ENCODE assay signal across 20 cellular contexts in genomic region chr17:39217734-39218369, GRCh38. TPM values are rescaled to one million over a fixed set of nuclear protein-coding genes. Genes with fewer than 3 reads are reported as not detected.
DNase-seq lines count a peak whose midpoint lies in the region; ATAC-seq lines count a peak whose summit lies in the region.
"Had no signal": no experiment of that assay in that cellular context is flagged by ENCODE, and none has a peak within 500 bp of the region (broad histone marks: within the 10 kb centered on the region; RNA-seq: fewer than 3 reads in every experiment).

No MANE protein-coding gene starts in this region.

- DNase-seq in activated CD4-positive, alpha-beta memory T cell treated with anti-CD3 and anti-CD28 coated beads for 36 hours: no peak
- DNase-seq in activated CD4-positive, alpha-beta memory T cell treated with anti-CD3 and anti-CD28 coated beads, Interleukin-2, amount 10 ng/mL, durations not matched to agents 7 days and 5 days: no peak
- DNase-seq in stimulated activated effector memory CD8-positive, alpha-beta T cell treated with anti-CD3 and anti-CD28 coated beads, Interleukin-12 subunit alpha, Interleukin-12 subunit beta, amount 100 ng/mL, for 72 hours (ENCODE audit: low spot score in 2 of 2): no peak
- no peak for DNase-seq in stimulated activated naive B cell treated with anti-CD40 and anti-IgM and Interleukin-4, amounts not matched to agents 10 μg/mL and 1 μg/mL and 100 μg/mL, for 72 hours
- no peak for DNase-seq in NCI-H2227 (lab: John Stamatoyannopoulos, UW; ENCODE audit: unreplicated experiment)
- DNase-seq: 8988T; CD8-positive, alpha-beta T cell; GF-D8; NCI-H1105; NCI-H1694; NCI-H226; NCI-H526; Right ventricle myocardium superior had no signal

- peaks cover 2% of the 10 kb centered on the region for H3K4me1 Mint-ChIP-seq in activated CD4-positive, alpha-beta memory T cell treated with anti-CD3 and anti-CD28 coated beads for 36 hours (ENCODE audit: low read depth)
- peaks cover 1% of the 10 kb centered on the region for H3K4me1 Mint-ChIP-seq in activated CD4-positive, alpha-beta memory T cell treated with anti-CD3 and anti-CD28 coated beads, Interleukin-2, amount 10 ng/mL, durations not matched to agents 7 days and 5 days
- peaks cover 6% of the 10 kb centered on the region for H3K4me1 Mint-ChIP-seq in stimulated activated effector memory CD8-positive, alpha-beta T cell treated with anti-CD3 and anti-CD28 coated beads, Interleukin-12 subunit alpha, Interleukin-12 subunit beta, amount 100 ng/mL, for 72 hours
- peaks cover 6 to 7% of the 10 kb centered on the region in 2 donors for H3K4me1 Mint-ChIP-seq in stimulated activated naive B cell treated with anti-CD40 and anti-IgM and Interleukin-4, amounts not matched to agents 10 μg/mL and 1 μg/mL and 100 μg/mL, for 72 hours

- H3K9me3 Mint-ChIP-seq in activated CD4-positive, alpha-beta memory T cell treated with anti-CD3 and anti-CD28 coated beads for 36 hours: no peaks in the 10 kb centered on the region
- H3K9me3 Mint-ChIP-seq in activated CD4-positive, alpha-beta memory T cell treated with anti-CD3 and anti-CD28 coated beads, Interleukin-2, amount 10 ng/mL, durations not matched to agents 7 days and 5 days: no peaks in the 10 kb centered on the region
- no peaks in the 10 kb centered on the region for H3K9me3 Mint-ChIP-seq in stimulated activated effector memory CD8-positive, alpha-beta T cell treated with anti-CD3 and anti-CD28 coated beads, Interleukin-12 subunit alpha, Interleukin-12 subunit beta, amount 100 ng/mL, for 72 hours
- no peaks in the 10 kb centered on the region for H3K9me3 Mint-ChIP-seq in stimulated activated naive B cell treated with anti-CD40 and anti-IgM and Interleukin-4, amounts not matched to agents 10 μg/mL and 1 μg/mL and 100 μg/mL, for 72 hours
- H3K9me3 Mint-ChIP-seq: CD8-positive, alpha-beta T cell had no signal

- H3K9me3 ChIP-seq in HUES6 (ENCODE audit: control insufficient read depth, insufficient read depth, low read depth, low read length) (no peaks in the 10 kb centered on the region), iPS-18a (ENCODE audit: control insufficient read depth, low read depth, low read length) (no peaks in the 10 kb centered on the region)
- H3K9me3 ChIP-seq: BLaER1 had no signal

- peaks cover 73% of the 10 kb centered on the region for H3K27me3 ChIP-seq in HUES6 (ENCODE audit: control insufficient read depth, insufficient read depth, low read length)
- H3K27me3 ChIP-seq in iPS-18a (ENCODE audit: control insufficient read depth, insufficient read depth, low read length): peaks cover 29% of the 10 kb centered on the region

- H3K27ac ChIP-seq in HUES6 (ENCODE audit: low read depth, low read length): no peak overlapping the region
- H3K27ac ChIP-seq in iPS-18a (ENCODE audit: low read length): no peak overlapping the region
- H3K27ac ChIP-seq: BLaER1 had no signal

- peak overlapping the region; percentile 31 for H3K4me3 ChIP-seq in HUES6 (ENCODE audit: low read depth, low read length)
- peak overlapping the region; percentile 32 for H3K4me3 ChIP-seq in iPS-18a (ENCODE audit: low read length)
- H3K4me3 ChIP-seq: BLaER1 had no signal

- H3K27me3 Mint-ChIP-seq in activated CD4-positive, alpha-beta memory T cell treated with anti-CD3 and anti-CD28 coated beads for 36 hours: peaks cover 21% of the 10 kb centered on the region
- peaks cover 38% of the 10 kb centered on the region for H3K27me3 Mint-ChIP-seq in activated CD4-positive, alpha-beta memory T cell treated with anti-CD3 and anti-CD28 coated beads, Interleukin-2, amount 10 ng/mL, durations not matched to agents 7 days and 5 days
- peaks cover 52 to 72% of the 10 kb centered on the region in 2 donors for H3K27me3 Mint-ChIP-seq in stimulated activated naive B cell treated with anti-CD40 and anti-IgM and Interleukin-4, amounts not matched to agents 10 μg/mL and 1 μg/mL and 100 μg/mL, for 72 hours

- H3K9ac ChIP-seq in HUES6 (ENCODE audit: low read length) (no peak overlapping the region), iPS-18a (ENCODE audit: low read length) (no peak overlapping the region)
- H3K9ac ChIP-seq: BLaER1 had no signal

- H3K36me3 ChIP-seq in HUES6 (ENCODE audit: control insufficient read depth, insufficient read depth, low read length): no peaks in the 10 kb centered on the region
- H3K36me3 ChIP-seq in iPS-18a (ENCODE audit: control insufficient read depth, low read depth, low read length): no peaks in the 10 kb centered on the region
- H3K36me3 ChIP-seq: BLaER1 had no signal

- CTCF ChIA-PET in activated CD4-positive, alpha-beta memory T cell treated with anti-CD3 and anti-CD28 coated beads for 36 hours (lab: Charles Lee): interaction anchor here (0.7 to 2.0 kb wide), 7 partner anchors 12 to 53 kb away, joined by 3 to 8 read pairs (median 4); no protein-coding TSS in a partner anchor
- CTCF ChIA-PET in activated CD4-positive, alpha-beta memory T cell treated with anti-CD3 and anti-CD28 coated beads, Interleukin-2, amount 10 ng/mL, durations not matched to agents 7 days and 5 days (lab: Charles Lee): interaction anchor here (0.5 to 1.6 kb wide), 5 partner anchors 11 to 53 kb away, joined by 3 to 5 read pairs (median 3); no protein-coding TSS in a partner anchor

- H3K4me1 ChIP-seq in HUES6 (ENCODE audit: control insufficient read depth, insufficient read depth, low read length) (peaks cover 8% of the 10 kb centered on the region), iPS-18a (ENCODE audit: control insufficient read depth, low read depth, low read length) (no peaks in the 10 kb centered on the region)
- H3K4me1 ChIP-seq: BLaER1 had no signal

- intact Hi-C loops in activated CD4-positive, alpha-beta memory T cell treated with anti-CD3 and anti-CD28 coated beads for 36 hours (cut with micrococcal nuclease): no loop called here

- POLR2A ChIA-PET in activated CD4-positive, alpha-beta memory T cell treated with anti-CD3 and anti-CD28 coated beads for 36 hours (lab: Charles Lee): no interaction called here
- POLR2A ChIA-PET in activated CD4-positive, alpha-beta memory T cell treated with anti-CD3 and anti-CD28 coated beads, Interleukin-2, amount 10 ng/mL, durations not matched to agents 7 days and 5 days (lab: Charles Lee): no interaction called here

- no peaks in the 10 kb centered on the region for H3K36me3 Mint-ChIP-seq in activated CD4-positive, alpha-beta memory T cell treated with anti-CD3 and anti-CD28 coated beads for 36 hours
- H3K36me3 Mint-ChIP-seq in activated CD4-positive, alpha-beta memory T cell treated with anti-CD3 and anti-CD28 coated beads, Interleukin-2, amount 10 ng/mL, durations not matched to agents 7 days and 5 days (ENCODE audit: low read depth): no peaks in the 10 kb centered on the region
- no peaks in the 10 kb centered on the region for H3K36me3 Mint-ChIP-seq in stimulated activated effector memory CD8-positive, alpha-beta T cell treated with anti-CD3 and anti-CD28 coated beads, Interleukin-12 subunit alpha, Interleukin-12 subunit beta, amount 100 ng/mL, for 72 hours
- H3K36me3 Mint-ChIP-seq in stimulated activated naive B cell treated with anti-CD40 and anti-IgM and Interleukin-4, amounts not matched to agents 10 μg/mL and 1 μg/mL and 100 μg/mL, for 72 hours: no peaks in the 10 kb centered on the region
- H3K36me3 Mint-ChIP-seq: CD8-positive, alpha-beta T cell had no signal

- H3K4me3 Mint-ChIP-seq in activated CD4-positive, alpha-beta memory T cell treated with anti-CD3 and anti-CD28 coated beads for 36 hours: peak overlapping the region; percentile 32
- no peak overlapping the region for H3K4me3 Mint-ChIP-seq in activated CD4-positive, alpha-beta memory T cell treated with anti-CD3 and anti-CD28 coated beads, Interleukin-2, amount 10 ng/mL, durations not matched to agents 7 days and 5 days
- peak overlapping the region; percentile 23 for H3K4me3 Mint-ChIP-seq in stimulated activated effector memory CD8-positive, alpha-beta T cell treated with anti-CD3 and anti-CD28 coated beads, Interleukin-12 subunit alpha, Interleukin-12 subunit beta, amount 100 ng/mL, for 72 hours
- H3K4me3 Mint-ChIP-seq in stimulated activated naive B cell treated with anti-CD40 and anti-IgM and Interleukin-4, amounts not matched to agents 10 μg/mL and 1 μg/mL and 100 μg/mL, for 72 hours: peak overlapping the region in 1 of 2 donors; percentile 37
- H3K4me3 Mint-ChIP-seq: CD8-positive, alpha-beta T cell had no signal

- no peak for ATAC-seq in stimulated activated effector memory CD8-positive, alpha-beta T cell treated with anti-CD3 and anti-CD28 coated beads, Interleukin-12 subunit alpha, Interleukin-12 subunit beta, amount 100 ng/mL, for 72 hours
- ATAC-seq in GM18517 (IDR thresholded peaks at IDR 0.05; ENCODE audit: unreplicated experiment): no peak
- no peak for ATAC-seq in stimulated activated naive B cell treated with anti-CD40 and anti-IgM and Interleukin-4, amounts not matched to agents 10 μg/mL and 1 μg/mL and 100 μg/mL, for 72 hours (replicated peaks)
- ATAC-seq: CD8-positive, alpha-beta T cell had no signal

- no peak overlapping the region for H3K27ac Mint-ChIP-seq in activated CD4-positive, alpha-beta memory T cell treated with anti-CD3 and anti-CD28 coated beads for 36 hours
- no peak overlapping the region for H3K27ac Mint-ChIP-seq in activated CD4-positive, alpha-beta memory T cell treated with anti-CD3 and anti-CD28 coated beads, Interleukin-2, amount 10 ng/mL, durations not matched to agents 7 days and 5 days
- no peak overlapping the region for H3K27ac Mint-ChIP-seq in stimulated activated effector memory CD8-positive, alpha-beta T cell treated with anti-CD3 and anti-CD28 coated beads, Interleukin-12 subunit alpha, Interleukin-12 subunit beta, amount 100 ng/mL, for 72 hours
- H3K27ac Mint-ChIP-seq in stimulated activated naive B cell treated with anti-CD40 and anti-IgM and Interleukin-4, amounts not matched to agents 10 μg/mL and 1 μg/mL and 100 μg/mL, for 72 hours: no peak overlapping the region
- H3K27ac Mint-ChIP-seq: CD8-positive, alpha-beta T cell had no signal

RNA-seq across cellular contexts. Expression of gene STAC2, which starts 7.9 kb away (rescaled TPM):
- not detected for total RNA-seq in activated CD4-positive, alpha-beta memory T cell treated with anti-CD3 and anti-CD28 coated beads for 36 hours
- total RNA-seq in activated CD4-positive, alpha-beta memory T cell treated with anti-CD3 and anti-CD28 coated beads, Interleukin-2, amount 10 ng/mL, durations not matched to agents 7 days and 5 days: not detected

RNA-seq across cellular contexts. Expression of gene RPL19, which starts 17.8 kb away (rescaled TPM):
- total RNA-seq in activated CD4-positive, alpha-beta memory T cell treated with anti-CD3 and anti-CD28 coated beads for 36 hours: 1,000 to 10,000 TPM; 2,624 to 2,689 TPM
- total RNA-seq in activated CD4-positive, alpha-beta memory T cell treated with anti-CD3 and anti-CD28 coated beads, Interleukin-2, amount 10 ng/mL, durations not matched to agents 7 days and 5 days: 1,000 to 10,000 TPM; 1,724 to 1,761 TPM

RNA-seq across cellular contexts. Expression of gene CACNB1, which starts 20.4 kb away (rescaled TPM):
- total RNA-seq in activated CD4-positive, alpha-beta memory T cell treated with anti-CD3 and anti-CD28 coated beads for 36 hours: 10 to 100 TPM; 13.6 to 14.1 TPM
- total RNA-seq in activated CD4-positive, alpha-beta memory T cell treated with anti-CD3 and anti-CD28 coated beads, Interleukin-2, amount 10 ng/mL, durations not matched to agents 7 days and 5 days: 10 to 100 TPM; 19.5 to 24.0 TPM

RNA-seq across cellular contexts. Expression of gene ARL5C, which starts 51.9 kb away (rescaled TPM):
- not detected for total RNA-seq in activated CD4-positive, alpha-beta memory T cell treated with anti-CD3 and anti-CD28 coated beads for 36 hours
- under 1 TPM in 1 of 2 experiments, not detected in 1; 0.15 TPM for total RNA-seq in activated CD4-positive, alpha-beta memory T cell treated with anti-CD3 and anti-CD28 coated beads, Interleukin-2, amount 10 ng/mL, durations not matched to agents 7 days and 5 days
- total RNA-seq: CD8-positive, alpha-beta T cell; Daoy; HT-29; LHCN-M2; Right ventricle myocardium superior had no signal
